In genomic region chr4:79022529-79022928, GRCh38 we compare ENCODE assay signal across 23 cellular contexts.
"Had no signal": no experiment of that assay in that cellular context is flagged by ENCODE, and none has a peak within 500 bp of the region (broad histone marks: within the 10 kb centered on the region; RNA-seq: fewer than 3 reads in every experiment).

No MANE protein-coding gene starts in this region.

- H3K36me3 Mint-ChIP-seq: natural killer cell; stimulated activated effector memory CD8-positive, alpha-beta T cell treated with anti-CD3 and anti-CD28 coated beads, Interleukin-12 subunit alpha, Interleukin-12 subunit beta, amount 100 ng/mL, for 72 hours; type B pancreatic cell had no signal

- DNase-seq: islet precursor cell; kidney glomerular epithelial cell; left cardiac atrium; left ventricle myocardium superior; lower lobe of right lung; mammary epithelial cell; mesenchymal stem cell; natural killer cell; ovary; retina; stimulated activated CD4-positive, alpha-beta T cell treated with anti-CD3 and anti-CD28 coated beads, Interleukin-4, amount 100 ng/mL, for 24 hours; stimulated activated naive CD4-positive, alpha-beta T cell had no signal

- H3K27me3 ChIP-seq: ovary, suprapubic skin, tibial nerve, vagina had no signal

- H3K27me3 Mint-ChIP-seq: stimulated activated naive CD8-positive, alpha-beta T cell treated with anti-CD3 and anti-CD28 coated beads, Interleukin-15, Interleukin-2, amounts not matched to agents 100 ng/mL and 50 ng/mL, for 24 hours had no signal

- ATAC-seq: left cardiac atrium; left lobe of liver; left ventricle myocardium superior; lower lobe of right lung; natural killer cell; right cardiac atrium; sciatic nerve; stimulated activated effector memory CD8-positive, alpha-beta T cell treated with anti-CD3 and anti-CD28 coated beads, Interleukin-12 subunit alpha, Interleukin-12 subunit beta, amount 100 ng/mL, for 72 hours had no signal

- H3K9me3 ChIP-seq: lower lobe of right lung, ovary, prostate gland, suprapubic skin, vagina had no signal

- H3K4me1 ChIP-seq: lower lobe of right lung, prostate gland, suprapubic skin, vagina had no signal

- H3K27ac Mint-ChIP-seq: natural killer cell; stimulated activated effector memory CD8-positive, alpha-beta T cell treated with anti-CD3 and anti-CD28 coated beads, Interleukin-12 subunit alpha, Interleukin-12 subunit beta, amount 100 ng/mL, for 72 hours; stimulated activated naive CD8-positive, alpha-beta T cell treated with anti-CD3 and anti-CD28 coated beads, Interleukin-15, Interleukin-2, amounts not matched to agents 100 ng/mL and 50 ng/mL, for 24 hours; type B pancreatic cell had no signal

- H3K36me3 ChIP-seq: lower lobe of right lung, ovary, prostate gland, suprapubic skin, tibial nerve, vagina had no signal

- H3K4me3 ChIP-seq: lower lobe of right lung, ovary, prostate gland, skin epidermis, suprapubic skin, tibial nerve, vagina had no signal

- H3K9me3 Mint-ChIP-seq: stimulated activated effector memory CD8-positive, alpha-beta T cell treated with anti-CD3 and anti-CD28 coated beads, Interleukin-12 subunit alpha, Interleukin-12 subunit beta, amount 100 ng/mL, for 72 hours; stimulated activated naive CD8-positive, alpha-beta T cell treated with anti-CD3 and anti-CD28 coated beads, Interleukin-15, Interleukin-2, amounts not matched to agents 100 ng/mL and 50 ng/mL, for 24 hours; type B pancreatic cell had no signal

- H3K4me1 Mint-ChIP-seq: natural killer cell; stimulated activated effector memory CD8-positive, alpha-beta T cell treated with anti-CD3 and anti-CD28 coated beads, Interleukin-12 subunit alpha, Interleukin-12 subunit beta, amount 100 ng/mL, for 72 hours had no signal

- H3K4me3 Mint-ChIP-seq: natural killer cell; stimulated activated effector memory CD8-positive, alpha-beta T cell treated with anti-CD3 and anti-CD28 coated beads, Interleukin-12 subunit alpha, Interleukin-12 subunit beta, amount 100 ng/mL, for 72 hours; stimulated activated naive CD8-positive, alpha-beta T cell treated with anti-CD3 and anti-CD28 coated beads, Interleukin-15, Interleukin-2, amounts not matched to agents 100 ng/mL and 50 ng/mL, for 24 hours; type B pancreatic cell had no signal

- H3K27ac ChIP-seq: lower lobe of right lung, ovary, prostate gland, skin epidermis, suprapubic skin, tibial nerve, vagina had no signal
